ENCODE assay signal across 1 cellular context in the genomic region with DNA sequence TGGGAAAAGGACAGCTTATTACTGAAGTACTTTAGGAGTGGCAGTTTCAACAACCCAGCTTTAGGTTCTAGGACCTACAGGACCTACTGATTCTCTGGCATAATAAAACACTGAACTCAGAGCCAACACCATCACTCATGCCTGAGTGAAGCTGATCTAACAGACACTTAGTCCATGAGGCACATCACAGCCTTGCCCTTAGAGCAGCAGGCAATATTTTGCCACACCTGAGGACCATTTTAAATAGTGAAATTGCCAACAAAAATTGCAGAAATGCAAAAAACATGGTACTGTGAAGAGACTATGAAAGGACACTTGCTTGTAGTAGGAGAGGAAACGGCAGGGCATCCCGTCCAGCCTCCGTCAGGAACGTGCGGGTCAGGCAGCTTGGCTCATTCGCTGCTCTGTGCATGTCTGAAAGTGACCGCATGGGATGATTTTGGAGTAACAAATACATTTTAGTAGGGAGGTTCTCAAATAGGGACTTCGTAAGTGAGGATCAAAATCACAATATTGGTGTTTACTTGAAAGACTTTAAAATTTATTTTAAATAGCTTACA.
TF ChIP-seq lines count a peak whose summit lies in the region.

No MANE protein-coding gene starts in this region.

TF ChIP-seq in HepG2, 621 proteins besides CTCF, POLR2A, EP300 and RAD21 (continued from another document):
- TF ChIP-seq, protein P1, sequence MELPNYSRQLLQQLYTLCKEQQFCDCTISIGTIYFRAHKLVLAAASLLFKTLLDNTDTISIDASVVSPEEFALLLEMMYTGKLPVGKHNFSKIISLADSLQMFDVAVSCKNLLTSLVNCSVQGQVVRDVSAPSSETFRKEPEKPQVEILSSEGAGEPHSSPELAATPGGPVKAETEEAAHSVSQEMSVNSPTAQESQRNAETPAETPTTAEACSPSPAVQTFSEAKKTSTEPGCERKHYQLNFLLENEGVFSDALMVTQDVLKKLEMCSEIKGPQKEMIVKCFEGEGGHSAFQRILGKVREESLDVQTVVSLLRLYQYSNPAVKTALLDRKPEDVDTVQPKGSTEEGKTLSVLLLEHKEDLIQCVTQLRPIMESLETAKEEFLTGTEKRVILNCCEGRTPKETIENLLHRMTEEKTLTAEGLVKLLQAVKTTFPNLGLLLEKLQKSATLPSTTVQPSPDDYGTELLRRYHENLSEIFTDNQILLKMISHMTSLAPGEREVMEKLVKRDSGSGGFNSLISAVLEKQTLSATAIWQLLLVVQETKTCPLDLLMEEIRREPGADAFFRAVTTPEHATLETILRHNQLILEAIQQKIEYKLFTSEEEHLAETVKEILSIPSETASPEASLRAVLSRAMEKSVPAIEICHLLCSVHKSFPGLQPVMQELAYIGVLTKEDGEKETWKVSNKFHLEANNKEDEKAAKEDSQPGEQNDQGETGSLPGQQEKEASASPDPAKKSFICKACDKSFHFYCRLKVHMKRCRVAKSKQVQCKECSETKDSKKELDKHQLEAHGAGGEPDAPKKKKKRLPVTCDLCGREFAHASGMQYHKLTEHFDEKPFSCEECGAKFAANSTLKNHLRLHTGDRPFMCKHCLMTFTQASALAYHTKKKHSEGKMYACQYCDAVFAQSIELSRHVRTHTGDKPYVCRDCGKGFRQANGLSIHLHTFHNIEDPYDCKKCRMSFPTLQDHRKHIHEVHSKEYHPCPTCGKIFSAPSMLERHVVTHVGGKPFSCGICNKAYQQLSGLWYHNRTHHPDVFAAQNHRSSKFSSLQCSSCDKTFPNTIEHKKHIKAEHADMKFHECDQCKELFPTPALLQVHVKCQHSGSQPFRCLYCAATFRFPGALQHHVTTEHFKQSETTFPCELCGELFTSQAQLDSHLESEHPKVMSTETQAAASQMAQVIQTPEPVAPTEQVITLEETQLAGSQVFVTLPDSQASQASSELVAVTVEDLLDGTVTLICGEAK (IDR thresholded peaks at IDR 0.05) = no peak
- TF ChIP-seq, protein P1 (CRISPR knock-in tag; IDR thresholded peaks at IDR 0.05) = no peak
- no peak for TF ChIP-seq ZSCAN30 (CRISPR knock-in tag; IDR thresholded peaks at IDR 0.05)
- TF ChIP-seq MAF1 (CRISPR knock-in tag; IDR thresholded peaks at IDR 0.05; ENCODE audit: borderline replicate concordance) = no peak
- no peak for TF ChIP-seq WIZ (CRISPR knock-in tag; IDR thresholded peaks at IDR 0.05)
- no peak for TF ChIP-seq ZNF441 (CRISPR knock-in tag; IDR thresholded peaks at IDR 0.05; ENCODE audit: borderline replicate concordance)
